Comparison of ENCODE assay signal across 21 cellular contexts in the genomic region with DNA sequence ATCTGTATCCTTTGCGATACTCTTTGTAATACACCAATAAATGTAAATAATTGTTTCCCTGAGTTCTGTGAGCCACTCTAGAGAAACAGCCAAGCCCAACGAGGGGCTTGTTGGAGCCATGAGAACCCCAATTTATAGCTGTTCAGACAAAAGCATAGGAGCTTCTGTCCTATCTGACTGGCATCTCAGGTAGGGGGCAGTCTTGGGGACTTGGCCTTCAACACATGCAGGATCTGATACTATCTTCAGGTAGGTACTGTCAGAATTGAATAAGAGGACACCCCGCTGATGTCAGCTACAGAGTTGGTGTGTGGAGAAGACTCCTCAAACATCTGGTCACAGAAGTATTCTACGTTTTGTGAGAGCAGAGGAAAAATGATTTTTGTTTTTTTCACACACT.
"Had no signal": no experiment of that assay in that cellular context is flagged by ENCODE, and none has a peak within 500 bp of the region (broad histone marks: within the 10 kb centered on the region; RNA-seq: fewer than 3 reads in every experiment).

No MANE protein-coding gene starts in this region.

- ATAC-seq: effector memory CD8-positive, alpha-beta T cell; left lobe of liver; lower lobe of right lung had no signal

- H2AFZ ChIP-seq: hepatocyte, neural progenitor cell had no signal

- H3K9me3 Mint-ChIP-seq: dendritic cell treated with granulocyte-macrophage colony-stimulating factor and Interleukin-4, amounts not matched to agents 40 ng/mL and 50 ng/mL, for 4 days; effector memory CD8-positive, alpha-beta T cell; memory B cell; natural killer cell treated with Interleukin-12 subunit alpha and Interleukin-12 subunit beta and Interleukin-15 and Interleukin-18, amount 100 ng/mL, for 72 hours; neural progenitor cell; type B pancreatic cell had no signal

- H3K79me2 ChIP-seq: hepatocyte had no signal

- H3K4me3 ChIP-seq: esophagus squamous epithelium, hepatocyte, lower lobe of right lung, neural progenitor cell, ovary, right atrium auricular region, sigmoid colon, skin epidermis, thyroid gland had no signal

- H3K4me1 ChIP-seq: esophagus squamous epithelium, lower lobe of right lung, neural progenitor cell, right atrium auricular region, sigmoid colon, thyroid gland had no signal

- H3K4me1 Mint-ChIP-seq: memory B cell, neural progenitor cell had no signal

- H3K27me3 Mint-ChIP-seq: dendritic cell treated with granulocyte-macrophage colony-stimulating factor and Interleukin-4, amounts not matched to agents 40 ng/mL and 50 ng/mL, for 4 days; effector memory CD8-positive, alpha-beta T cell; memory B cell; natural killer cell treated with Interleukin-12 subunit alpha and Interleukin-12 subunit beta and Interleukin-15 and Interleukin-18, amount 100 ng/mL, for 72 hours; type B pancreatic cell had no signal

- H3K9ac ChIP-seq: neural progenitor cell had no signal

- DNase-seq: effector memory CD8-positive, alpha-beta T cell; esophagus squamous epithelium; foreskin fibroblast; kidney glomerular epithelial cell; lower lobe of right lung; midbrain; nucleus accumbens; ovary; sigmoid colon; stimulated activated CD4-positive, alpha-beta T cell treated with anti-CD3 and anti-CD28 coated beads, Interleukin-12 subunit alpha, Interleukin-12 subunit beta, amount 100 ng/mL, for 4 hours; stimulated activated naive CD4-positive, alpha-beta T cell; thyroid gland had no signal

- H3K9me3 ChIP-seq: esophagus squamous epithelium, lower lobe of right lung, ovary, right atrium auricular region, sigmoid colon, thyroid gland had no signal

- H3K36me3 Mint-ChIP-seq: natural killer cell treated with Interleukin-12 subunit alpha and Interleukin-12 subunit beta and Interleukin-15 and Interleukin-18, amount 100 ng/mL, for 72 hours; neural progenitor cell had no signal

- H3K4me3 Mint-ChIP-seq: dendritic cell treated with granulocyte-macrophage colony-stimulating factor and Interleukin-4, amounts not matched to agents 40 ng/mL and 50 ng/mL, for 4 days; effector memory CD8-positive, alpha-beta T cell; memory B cell; natural killer cell treated with Interleukin-12 subunit alpha and Interleukin-12 subunit beta and Interleukin-15 and Interleukin-18, amount 100 ng/mL, for 72 hours; neural progenitor cell; type B pancreatic cell had no signal

- H3K36me3 ChIP-seq: lower lobe of right lung, neural progenitor cell, ovary, right atrium auricular region, thyroid gland had no signal

- H3K4me2 ChIP-seq: hepatocyte, neural progenitor cell had no signal

- H3K27me3 ChIP-seq: esophagus squamous epithelium, hepatocyte, neural progenitor cell, ovary, right atrium auricular region, sigmoid colon, thyroid gland had no signal

- H3K27ac Mint-ChIP-seq: dendritic cell treated with granulocyte-macrophage colony-stimulating factor and Interleukin-4, amounts not matched to agents 40 ng/mL and 50 ng/mL, for 4 days; effector memory CD8-positive, alpha-beta T cell; memory B cell; natural killer cell treated with Interleukin-12 subunit alpha and Interleukin-12 subunit beta and Interleukin-15 and Interleukin-18, amount 100 ng/mL, for 72 hours; neural progenitor cell; type B pancreatic cell had no signal

- H3K27ac ChIP-seq: esophagus squamous epithelium, hepatocyte, lower lobe of right lung, neural progenitor cell, ovary, right atrium auricular region, sigmoid colon, skin epidermis, thyroid gland had no signal
